ENCODE assay signal across 8 cellular contexts in genomic region chr19:50431343-50432220, GRCh38. TPM values are rescaled to one million over a fixed set of nuclear protein-coding genes. Genes with fewer than 3 reads are reported as not detected.
DNase-seq lines count a peak whose midpoint lies in the region; ATAC-seq and TF ChIP-seq lines count a peak whose summit lies in the region.

No MANE protein-coding gene starts in this region.

- H3K9me3 ChIP-seq in ascending aorta (no peaks in the 10 kb centered on the region), hepatocyte (ENCODE audit: low read depth) (no peaks in the 10 kb centered on the region), uterus (no peaks in the 10 kb centered on the region)

- peak; percentile 75 for ATAC-seq in HG02763 (IDR thresholded peaks at IDR 0.05; ENCODE audit: unreplicated experiment)

- no peak for TF ChIP-seq CTCF in GM12875 (IDR thresholded peaks at IDR 0.05; ENCODE audit: borderline replicate concordance, insufficient read depth, low read depth, low read length)
- no peak for TF ChIP-seq CTCF in ascending aorta (IDR thresholded peaks at IDR 0.05)
- TF ChIP-seq CTCF in hepatocyte (IDR thresholded peaks at IDR 0.05; ENCODE audit: poor library complexity), result no peak
- no peak for TF ChIP-seq CTCF in uterus (IDR thresholded peaks at IDR 0.05)

- peak overlapping the region; percentile 99 for H3K4me2 ChIP-seq in hepatocyte

- H3K36me3 ChIP-seq in ascending aorta (no peaks in the 10 kb centered on the region), hepatocyte (replicated peaks; ENCODE audit: insufficient read depth, low read depth) (no peaks in the 10 kb centered on the region), uterus (no peaks in the 10 kb centered on the region)

- intact Hi-C loops in ascending aorta (cut with DNase I) (loop anchor here (2.0 to 5.0 kb wide), 2 partner anchors 47 to 81 kb away; partner anchors contain the start of genes ASPDH, JOSD2 and POLD1), uterus (cut with DNase I; ENCODE audit: low total_unique reads) (no loop called here)

- no peaks in the 10 kb centered on the region for H3K79me2 ChIP-seq in hepatocyte

- TF ChIP-seq POLR2A in uterus (IDR thresholded peaks at IDR 0.05), result no peak

- peak overlapping the region; percentile 68 for H2AFZ ChIP-seq in hepatocyte

- no peaks in the 10 kb centered on the region for H3K9me2 ChIP-seq in hepatocyte (replicated peaks; ENCODE audit: insufficient read depth)

- H3K27ac ChIP-seq in ascending aorta (peak overlapping the region; percentile 32 to 44), hepatocyte (peak overlapping the region; percentile 10), uterus (peak overlapping the region in 1 of 2 donors; percentile 20)

- DNase-seq in NCI-H1436 (lab: John Stamatoyannopoulos, UW), result peak; percentile 85
- DNase-seq in T-helper 2 cell, result peak; percentile 77 to 84 (median 81)
- peak; percentile 25 to 89 for DNase-seq in ascending aorta (ENCODE audit: low spot score in 2 of 2)
- peak; percentile 93 for DNase-seq in hepatocyte (ENCODE audit: low spot score)
- peak; percentile 70 for DNase-seq in putamen (ENCODE audit: low spot score)
- DNase-seq in uterus, result peak; percentile 76 to 81

- peaks cover 10% of the 10 kb centered on the region in 2 donors for H3K4me1 ChIP-seq in ascending aorta
- H3K4me1 ChIP-seq in hepatocyte (ENCODE audit: insufficient read depth), result peaks cover 4% of the 10 kb centered on the region
- H3K4me1 ChIP-seq in uterus, result no peaks in the 10 kb centered on the region

- WGBS in hepatocyte (ENCODE audit: low lambda C conversion rate, missing lambda C conversion rate), result 3% methylated on average over 45 of the region's 54 CpGs

- H4K20me1 ChIP-seq in hepatocyte (ENCODE audit: insufficient read depth, poor library complexity, severe bottlenecking), result no peaks in the 10 kb centered on the region

- H3K27me3 ChIP-seq in ascending aorta, result peaks cover 20% of the 10 kb centered on the region
- peaks cover 7% of the 10 kb centered on the region for H3K27me3 ChIP-seq in hepatocyte
- H3K27me3 ChIP-seq in uterus, result peaks cover 0 to 7% of the 10 kb centered on the region in 2 donors

- H3K4me3 ChIP-seq in GM12875 (ENCODE audit: low read depth, low read length) (peak overlapping the region; percentile 58), ascending aorta (peak overlapping the region; percentile 59 to 76), hepatocyte (peak overlapping the region; percentile 62), uterus (peak overlapping the region; percentile 36 to 42)

RNA-seq across cellular contexts. Expression of gene MYBPC2, which starts 1.1 kb away (rescaled TPM):
- total RNA-seq in ascending aorta, result not detected
- total RNA-seq in hepatocyte, result 0.07 and 0.16 TPM in 2 replicates
- polyA plus RNA-seq in hepatocyte, result 0.04 TPM in 1 of 2 replicates, not detected in the other
- under 1 TPM in 2 of 4 donors, not detected in 2; 0.24 to 0.28 TPM for total RNA-seq in uterus

RNA-seq across cellular contexts. Expression of gene SPIB, which starts 12.8 kb away (rescaled TPM):
- not detected for total RNA-seq in ascending aorta
- 2.8 TPM in 2 replicates for total RNA-seq in hepatocyte
- polyA plus RNA-seq in hepatocyte, result 0.63 and 1.7 TPM in 2 replicates
- 1 to 10 TPM in 1 of 4 donors, under 1 TPM in 1, not detected in 2; under 0.01 to 2.1 TPM for total RNA-seq in uterus

RNA-seq across cellular contexts. Expression of gene EMC10, which starts 44.7 kb away (rescaled TPM):
- total RNA-seq in ascending aorta, result 87.9 TPM
- 147 and 160 TPM in 2 replicates for total RNA-seq in hepatocyte
- polyA plus RNA-seq in hepatocyte, result 31.3 and 35.6 TPM in 2 replicates
- total RNA-seq in uterus, result 100 to 1,000 TPM in 1 of 4 donors, 10 to 100 TPM in 3; 30.5 to 121 (median 45.8) TPM

RNA-seq across cellular contexts. Expression of gene GARIN5A, which starts 45.1 kb away (rescaled TPM):
- total RNA-seq in ascending aorta (not detected), hepatocyte (2.7 and 5.0 TPM in 2 replicates), uterus (1 to 10 TPM in 2 of 4 donors, under 1 TPM in 1, not detected in 1; 0.62 to 5.4 (median 1.8) TPM)
- polyA plus RNA-seq in hepatocyte, result 10.4 and 11.5 TPM in 2 replicates

RNA-seq across cellular contexts. Expression of gene POLD1, which starts 47.4 kb away (rescaled TPM):
- total RNA-seq in ascending aorta (22.9 TPM), hepatocyte (13.6 and 18.2 TPM in 2 replicates), uterus (10 to 100 TPM; 10.6 to 47.9 (median 24.0) TPM)
- 32.6 and 40.4 TPM in 2 replicates for polyA plus RNA-seq in hepatocyte
